17 cellular contexts compared by ENCODE assay signal in the genomic region with DNA sequence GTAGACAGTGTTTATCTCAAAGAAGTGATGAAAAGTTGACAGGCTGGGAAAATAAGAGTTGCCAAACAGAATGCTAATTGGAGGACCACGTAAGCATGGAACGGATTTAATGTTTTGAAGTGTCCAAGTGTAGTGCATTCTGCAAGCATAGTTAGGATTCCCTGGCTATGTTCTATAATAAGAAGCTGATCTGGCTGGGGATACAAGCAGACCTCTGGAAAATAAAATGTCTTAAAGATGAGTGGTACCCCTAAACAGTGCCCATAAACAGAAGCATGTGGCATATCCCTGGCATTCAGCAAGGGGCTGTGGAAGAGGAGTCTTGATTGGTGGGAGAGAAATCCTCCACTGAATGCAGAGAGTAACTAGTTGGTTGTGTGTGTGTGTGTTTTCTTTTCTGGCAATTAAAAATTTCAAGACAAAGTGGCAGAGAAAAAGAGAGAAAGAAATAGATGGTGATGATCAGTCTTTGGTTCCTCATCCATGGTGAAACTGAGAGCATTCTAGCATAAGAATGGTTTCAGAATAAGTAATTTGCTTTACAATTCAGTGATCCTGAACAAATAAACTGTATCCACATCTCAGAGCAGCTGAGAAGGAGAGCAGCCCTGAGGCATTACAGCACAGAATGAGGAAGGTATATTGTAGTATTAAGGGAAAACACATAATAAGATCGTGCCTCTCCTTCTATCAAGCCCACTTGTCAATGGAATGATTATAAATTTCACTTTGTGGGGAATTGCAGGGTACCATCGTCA. TPM values are rescaled to one million over a fixed set of nuclear protein-coding genes. Genes with fewer than 3 reads are reported as not detected.
DNase-seq lines count a peak whose midpoint lies in the region; ATAC-seq and TF ChIP-seq lines count a peak whose summit lies in the region.
"Had no signal": no experiment of that assay in that cellular context is flagged by ENCODE, and none has a peak within 500 bp of the region (broad histone marks: within the 10 kb centered on the region; RNA-seq: fewer than 3 reads in every experiment).

No MANE protein-coding gene starts in this region.

- no peaks in the 10 kb centered on the region for H3K36me3 Mint-ChIP-seq in stimulated activated naive B cell treated with anti-CD40 and anti-IgM and Interleukin-4, amounts not matched to agents 10 μg/mL and 1 μg/mL and 100 μg/mL, for 72 hours
- H3K36me3 Mint-ChIP-seq: immature natural killer cell had no signal

- H3K27me3 ChIP-seq in right cardiac atrium (ENCODE audit: control insufficient read depth, insufficient read depth) (no peaks in the 10 kb centered on the region), stomach (no peaks in the 10 kb centered on the region)

- H3K27ac Mint-ChIP-seq in stimulated activated naive B cell treated with anti-CD40 and anti-IgM and Interleukin-4, amounts not matched to agents 10 μg/mL and 1 μg/mL and 100 μg/mL, for 72 hours: no peak overlapping the region
- H3K27ac Mint-ChIP-seq: activated T-helper 1 cell treated with anti-CD3 and anti-CD28 coated beads, Interleukin-12 subunit alpha, Interleukin-12 subunit beta, Interleukin-2, Interleukin-4 antibody, amounts not matched to agents 30 ng/mL and 10 ng/mL and 1 ng/mL, durations not matched to agents 14 hours and 24 hours and 36 hours; immature natural killer cell; T-helper 1 cell treated with Interleukin-12 subunit alpha and Interleukin-12 subunit beta and Interleukin-4 antibody, amounts not matched to agents 30 μg/mL and 1 μg/mL, for 36 hours had no signal

- no peaks in the 10 kb centered on the region for H3K36me3 ChIP-seq in stomach

- ATAC-seq in left ventricle myocardium superior: peak; percentile 34
- no peak for ATAC-seq in right cardiac atrium
- peak; percentile 95 for ATAC-seq in HG02852 (IDR thresholded peaks at IDR 0.05; ENCODE audit: unreplicated experiment)
- ATAC-seq in HG03521 (IDR thresholded peaks at IDR 0.05; ENCODE audit: unreplicated experiment): peak; percentile 69
- ATAC-seq in stimulated activated naive B cell treated with anti-CD40 and anti-IgM and Interleukin-4, amounts not matched to agents 10 μg/mL and 1 μg/mL and 100 μg/mL, for 72 hours (replicated peaks): peak; percentile 61 to 87

- H3K4me1 ChIP-seq in right cardiac atrium (ENCODE audit: control insufficient read depth, insufficient read depth, low read length) (no peaks in the 10 kb centered on the region), stomach (no peaks in the 10 kb centered on the region)
- H3K4me1 ChIP-seq: Caco-2 had no signal

- DNase-seq in left ventricle myocardium superior (no peak), right cardiac atrium (no peak), stomach (no peak), NCI-H774 (lab: John Stamatoyannopoulos, UW) (no peak)
- DNase-seq in stimulated activated naive B cell treated with anti-CD40 and anti-IgM and Interleukin-4, amounts not matched to agents 10 μg/mL and 1 μg/mL and 100 μg/mL, for 72 hours: no peak
- no peak for DNase-seq in NK-92 treated with Interleukin-12 subunit alpha and Interleukin-12 subunit beta, amount 100 ng/mL, for 24 hours (lab: John Stamatoyannopoulos, UW)
- DNase-seq: activated CD4-positive, alpha-beta T cell treated with anti-CD3 and anti-CD28 coated beads for 4 hours; Caco-2; foreskin fibroblast; immature natural killer cell; NCI-H1105; NCI-H446; posterior cingulate gyrus had no signal

- no peak for TF ChIP-seq POLR2A in stomach (IDR thresholded peaks at IDR 0.05)

- no peaks in the 10 kb centered on the region for H3K9me3 Mint-ChIP-seq in stimulated activated naive B cell treated with anti-CD40 and anti-IgM and Interleukin-4, amounts not matched to agents 10 μg/mL and 1 μg/mL and 100 μg/mL, for 72 hours
- H3K9me3 Mint-ChIP-seq: activated T-helper 1 cell treated with anti-CD3 and anti-CD28 coated beads, Interleukin-12 subunit alpha, Interleukin-12 subunit beta, Interleukin-2, Interleukin-4 antibody, amounts not matched to agents 30 ng/mL and 10 ng/mL and 1 ng/mL, durations not matched to agents 14 hours and 24 hours and 36 hours; T-helper 1 cell treated with Interleukin-12 subunit alpha and Interleukin-12 subunit beta and Interleukin-4 antibody, amounts not matched to agents 30 μg/mL and 1 μg/mL, for 36 hours had no signal

- intact Hi-C loops in left ventricle myocardium superior (cut with micrococcal nuclease) (no loop called here), right cardiac atrium (cut with DNase I) (no loop called here), stomach (cut with DNase I; ENCODE audit: low total_unique reads) (no loop called here)

- no peaks in the 10 kb centered on the region for H3K9me3 ChIP-seq in right cardiac atrium (ENCODE audit: control insufficient read depth, low read length)
- H3K9me3 ChIP-seq in stomach: no peaks in the 10 kb centered on the region
- H3K9me3 ChIP-seq: Caco-2 had no signal

- H3K4me3 Mint-ChIP-seq in stimulated activated naive B cell treated with anti-CD40 and anti-IgM and Interleukin-4, amounts not matched to agents 10 μg/mL and 1 μg/mL and 100 μg/mL, for 72 hours: no peak overlapping the region
- H3K4me3 Mint-ChIP-seq: activated T-helper 1 cell treated with anti-CD3 and anti-CD28 coated beads, Interleukin-12 subunit alpha, Interleukin-12 subunit beta, Interleukin-2, Interleukin-4 antibody, amounts not matched to agents 30 ng/mL and 10 ng/mL and 1 ng/mL, durations not matched to agents 14 hours and 24 hours and 36 hours; immature natural killer cell; T-helper 1 cell treated with Interleukin-12 subunit alpha and Interleukin-12 subunit beta and Interleukin-4 antibody, amounts not matched to agents 30 μg/mL and 1 μg/mL, for 36 hours had no signal

- H3K4me3 ChIP-seq in right cardiac atrium (ENCODE audit: low read length) (no peak overlapping the region), stomach (no peak overlapping the region)

- WGBS in right cardiac atrium: 59% methylated on average over 4 of the region's 4 CpGs
- WGBS in stomach, 5 donors: 64 to 81% (median 73%) methylated on average over 4 of the region's 4 CpGs

- no peaks in the 10 kb centered on the region for H3K27me3 Mint-ChIP-seq in stimulated activated naive B cell treated with anti-CD40 and anti-IgM and Interleukin-4, amounts not matched to agents 10 μg/mL and 1 μg/mL and 100 μg/mL, for 72 hours

- peaks cover 3 to 4% of the 10 kb centered on the region in 2 donors for H3K4me1 Mint-ChIP-seq in stimulated activated naive B cell treated with anti-CD40 and anti-IgM and Interleukin-4, amounts not matched to agents 10 μg/mL and 1 μg/mL and 100 μg/mL, for 72 hours
- H3K4me1 Mint-ChIP-seq: immature natural killer cell had no signal

- no peak for TF ChIP-seq EP300 in stomach (IDR thresholded peaks at IDR 0.05)

- TF ChIP-seq CTCF in stomach (IDR thresholded peaks at IDR 0.05): no peak

- H3K27ac ChIP-seq in right cardiac atrium (ENCODE audit: low read length) (no peak overlapping the region), stomach (no peak overlapping the region)

RNA-seq across cellular contexts. Expression of gene LUZP2, which starts 17.2 kb away (rescaled TPM):
- total RNA-seq in left ventricle myocardium superior (not detected), right cardiac atrium (not detected), stomach (1 to 10 TPM in 1 of 5 donors, under 1 TPM in 1, not detected in 3; 0.29 to 6.8 TPM)
- polyA plus RNA-seq in right cardiac atrium (0.02 TPM), stomach (under 1 TPM in 2 of 3 donors, not detected in 1; 0.06 to 0.18 TPM)
- total RNA-seq: activated T-helper 1 cell treated with anti-CD3 and anti-CD28 coated beads, Interleukin-12 subunit alpha, Interleukin-12 subunit beta, Interleukin-2, Interleukin-4 antibody, amounts not matched to agents 30 ng/mL and 10 ng/mL and 1 ng/mL, durations not matched to agents 14 hours and 24 hours and 36 hours; Caco-2 had no signal
- polyA plus RNA-seq: immature natural killer cell had no signal

Comparison
In these comparisons a context has a peak if more than half of its experiments do, and no peak if none do; other contexts are left out.
1. ATAC-seq: peak in left ventricle myocardium superior (single experiment), HG02852 (single experiment), HG03521 (single experiment) and stimulated activated naive B cell treated with anti-CD40 and anti-IgM and Interleukin-4, amounts not matched to agents 10 μg/mL and 1 μg/mL and 100 μg/mL, for 72 hours (2 of 2); none in right cardiac atrium (0 of 2).